8 cellular contexts compared by ENCODE assay signal in the genomic region with DNA sequence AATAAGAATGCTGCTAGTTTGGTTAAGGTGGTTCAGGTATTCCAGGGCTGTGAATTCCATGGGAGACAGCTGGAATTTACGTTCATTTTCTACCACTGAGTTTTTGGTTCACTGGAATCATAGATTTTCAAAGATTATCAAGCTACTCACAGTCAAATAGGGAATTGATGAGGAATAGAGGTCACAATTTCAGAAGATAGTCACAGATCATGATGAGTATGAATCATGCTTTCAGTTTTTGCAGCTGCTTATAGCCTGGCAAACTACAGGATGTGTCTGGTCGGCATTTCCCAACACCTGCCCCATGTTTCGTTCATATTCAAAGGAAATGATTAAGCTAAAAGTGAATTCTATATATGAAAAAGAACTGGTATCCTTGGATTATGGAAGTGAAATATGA. TPM values are rescaled to one million over a fixed set of nuclear protein-coding genes. Genes with fewer than 3 reads are reported as not detected.
A peak's percentile ranks its signal among the peaks of the same experiment; 100 is the strongest.
DNase-seq lines count a peak whose midpoint lies in the region; ATAC-seq and TF ChIP-seq lines count a peak whose summit lies in the region.

No MANE protein-coding gene starts in this region.

- peak overlapping the region; percentile 33 for H3K27ac Mint-ChIP-seq in activated naive CD4-positive, alpha-beta T cell treated with anti-CD3 and anti-CD28 coated beads, Interleukin-2, amount 50 U/mL, for 24 hours

- no peaks in the 10 kb centered on the region for H3K9me2 ChIP-seq in PC-3 (replicated peaks; ENCODE audit: low read length)

- intact Hi-C loops in PC-3 (cut with micrococcal nuclease): no loop called here

- H3K9me3 ChIP-seq in PC-3 (ENCODE audit: low read length): no peaks in the 10 kb centered on the region

- H3K36me3 Mint-ChIP-seq in activated naive CD4-positive, alpha-beta T cell treated with anti-CD3 and anti-CD28 coated beads, Interleukin-2, amount 50 U/mL, for 24 hours: peaks cover 11% of the 10 kb centered on the region

- ATAC-seq in GM19468 (IDR thresholded peaks at IDR 0.05; ENCODE audit: extremely low read depth, unreplicated experiment) (peak; percentile 88), HG03460 (IDR thresholded peaks at IDR 0.05; ENCODE audit: unreplicated experiment) (peak; percentile 91), PC-3 (no peak)

- no TSS peak for BruUV-seq in PC-3 (replicated peaks; lab: Mats Ljungman, UMichigan)

- DNase-seq in DMS53 (lab: John Stamatoyannopoulos, UW): peak; percentile 71
- no peak for DNase-seq in DMS153 treated with DMSO at 0.1 percent for 48 hours (lab: John Stamatoyannopoulos, UW; ENCODE audit: unreplicated experiment)
- no peak for DNase-seq in PC-3
- DNase-seq in NCI-H82 (lab: John Stamatoyannopoulos, UW): no peak
- DNase-seq in H4 (ENCODE audit: low spot score): no peak

- no peaks in the 10 kb centered on the region for H3K79me2 ChIP-seq in PC-3 (ENCODE audit: low read length)

- H3K4me1 Mint-ChIP-seq in activated naive CD4-positive, alpha-beta T cell treated with anti-CD3 and anti-CD28 coated beads, Interleukin-2, amount 50 U/mL, for 24 hours: peaks cover 5% of the 10 kb centered on the region

- no peak overlapping the region for H3K9ac ChIP-seq in PC-3 (ENCODE audit: low read length)

- CTCF ChIA-PET in PC-3 (lab: Charles Lee): no interaction called here

- H3K27me3 ChIP-seq in PC-3 (ENCODE audit: low read length): no peaks in the 10 kb centered on the region

- H3K36me3 ChIP-seq in PC-3 (ENCODE audit: low read depth, low read length): no peaks in the 10 kb centered on the region

- TF ChIP-seq CTCF in PC-3 (conservative IDR thresholded peaks at IDR 0.05; ENCODE audit: low read depth, low read length): no peak

- H3K27ac ChIP-seq in PC-3 (ENCODE audit: low read length): no peak overlapping the region

- no peak overlapping the region for H3K4me2 ChIP-seq in PC-3 (ENCODE audit: low read length)

- H3F3A ChIP-seq in PC-3 (ENCODE audit: low read length, unreplicated experiment): peaks cover 5% of the 10 kb centered on the region

- no peaks in the 10 kb centered on the region for H4K20me1 ChIP-seq in PC-3 (ENCODE audit: low read length)

- peaks cover 19% of the 10 kb centered on the region for H3K4me1 ChIP-seq in PC-3 (ENCODE audit: insufficient read depth, low read length)

- no peaks in the 10 kb centered on the region for H3K27me3 Mint-ChIP-seq in activated naive CD4-positive, alpha-beta T cell treated with anti-CD3 and anti-CD28 coated beads, Interleukin-2, amount 50 U/mL, for 24 hours

- H3K9me3 Mint-ChIP-seq in activated naive CD4-positive, alpha-beta T cell treated with anti-CD3 and anti-CD28 coated beads, Interleukin-2, amount 50 U/mL, for 24 hours: no peaks in the 10 kb centered on the region

- H2AFZ ChIP-seq in PC-3 (ENCODE audit: low read length): no peak overlapping the region

- POLR2A ChIA-PET in PC-3 (lab: Charles Lee; ENCODE audit: unreplicated experiment): no interaction called here

- H3K4me3 Mint-ChIP-seq in activated naive CD4-positive, alpha-beta T cell treated with anti-CD3 and anti-CD28 coated beads, Interleukin-2, amount 50 U/mL, for 24 hours: peak overlapping the region; percentile 57

- H3K4me3 ChIP-seq in PC-3 (ENCODE audit: low read length): no peak overlapping the region

RNA-seq across cellular contexts. Expression of gene BCKDHB, which starts 58.7 kb away (rescaled TPM):
- 9.9 and 12.7 TPM in 2 replicates for total RNA-seq in PC-3 (2014; rRNA removed)
- total RNA-seq in H4 (2014; rRNA removed; shearing (Covaris generic)): 3.8 and 8.5 TPM in 2 replicates
